ENCODE assay signal across 10 cellular contexts in genomic region chr15:65595960-65596359, GRCh38. TPM values are rescaled to one million over a fixed set of nuclear protein-coding genes. Genes with fewer than 3 reads are reported as not detected.
A peak's percentile ranks its signal among the peaks of the same experiment; 100 is the strongest.
DNase-seq lines count a peak whose midpoint lies in the region; ATAC-seq, FAIRE-seq and TF ChIP-seq lines count a peak whose summit lies in the region.
"Had no signal": no experiment of that assay in that cellular context is flagged by ENCODE, and none has a peak within 500 bp of the region (broad histone marks: within the 10 kb centered on the region; RNA-seq: fewer than 3 reads in every experiment).

No MANE protein-coding gene starts in this region.

- H2BK12ac ChIP-seq in mesenchymal stem cell (ENCODE audit: low read length in 2 of 2) = no peak overlapping the region

- peak; percentile 73 to 85; a peak in 5 of 6 replicates for ATAC-seq in A549
- ATAC-seq in foreskin keratinocyte = no peak
- ATAC-seq in HG03108 (IDR thresholded peaks at IDR 0.05; ENCODE audit: unreplicated experiment) = no peak
- ATAC-seq in GM18502 (IDR thresholded peaks at IDR 0.05; ENCODE audit: poor library complexity, unreplicated experiment) = no peak

- H3K9ac ChIP-seq in mesenchymal stem cell (ENCODE audit: low read length) = no peak overlapping the region

- DNase-seq in A549 (ENCODE audit: low read depth in 1 of 2, low spot score in 1 of 2) (peak; percentile 53 to 62), SK-MEL-5 (ENCODE audit: low read depth, low spot score) (peak; percentile 78), foreskin keratinocyte (no peak), mesenchymal stem cell (no peak)
- DNase-seq in stimulated activated naive CD4-positive, alpha-beta T cell treated with Interleukin-2 at 50 U/mL for 16 hours (lab: John Stamatoyannopoulos, UW) = no peak
- DNase-seq: GDM1 had no signal

- peak; percentile 63 for TF ChIP-seq CTCF in A549 (IDR thresholded peaks at IDR 0.05)
- peak; percentile 10; the same call in 1 of the 2 replicates for TF ChIP-seq CTCF in GM12874 (IDR thresholded peaks at IDR 0.05; ENCODE audit: insufficient read depth, low read depth, low read length)
- TF ChIP-seq CTCF in foreskin keratinocyte (conservative IDR thresholded peaks at IDR 0.05) = peak; percentile 52

- H3K9me3 ChIP-seq in A549 (no peaks in the 10 kb centered on the region), mesenchymal stem cell (ENCODE audit: control insufficient read depth, low read length) (no peaks in the 10 kb centered on the region)

- WGBS in A549 (ENCODE audit: missing lambda C conversion rate) = 52% methylated on average over 3 of the region's 3 CpGs
- WGBS in mesenchymal stem cell = 100% methylated on average over 1 of the region's 3 CpGs

- POLR2A ChIA-PET in A549 (lab: Yijun Ruan, JAX) = interaction anchor here (2.2 kb wide), 1 partner anchor 15 kb away, joined by 11 read pairs; the partner anchor contains the start of gene INTS14

- H3K4me3 ChIP-seq in A549 = no peak overlapping the region
- H3K4me3 ChIP-seq in mesenchymal stem cell (ENCODE audit: insufficient read depth in 1 of 2, low read depth in 1 of 2, low read length in 2 of 2) = no peak overlapping the region
- H3K4me3 ChIP-seq: SK-N-MC had no signal

- H2AK5ac ChIP-seq in mesenchymal stem cell (ENCODE audit: low read length, severe bottlenecking) = no peak overlapping the region

- FAIRE-seq in A549 (lab: Jason Lieb, UNC) = no peak

- H3K27me3 ChIP-seq in foreskin keratinocyte (no peaks in the 10 kb centered on the region), mesenchymal stem cell (ENCODE audit: control insufficient read depth in 1 of 2, insufficient read depth in 1 of 2, low read length in 2 of 2) (no peaks in the 10 kb centered on the region)

- TF ChIP-seq POLR2A in A549 (IDR thresholded peaks at IDR 0.05; ENCODE audit: low read length) = no peak

- H3K4me2 ChIP-seq in A549 = no peak overlapping the region
- no peak overlapping the region for H3K4me2 ChIP-seq in mesenchymal stem cell (ENCODE audit: low read length, poor library complexity, severe bottlenecking)

- H3K4ac ChIP-seq in mesenchymal stem cell (ENCODE audit: low read depth in 1 of 2, low read length in 2 of 2) = no peak overlapping the region

- no peak overlapping the region for H2BK120ac ChIP-seq in mesenchymal stem cell (ENCODE audit: low read depth, low read length)

- H3K27ac ChIP-seq in A549 (no peak overlapping the region), foreskin keratinocyte (no peak overlapping the region), mesenchymal stem cell (ENCODE audit: low read length, poor library complexity, severe bottlenecking) (no peak overlapping the region)
- H3K27ac ChIP-seq: SK-N-MC had no signal

- H3K4me1 ChIP-seq in A549 = peaks cover 13% of the 10 kb centered on the region
- no peaks in the 10 kb centered on the region for H3K4me1 ChIP-seq in foreskin keratinocyte
- no peaks in the 10 kb centered on the region for H3K4me1 ChIP-seq in mesenchymal stem cell (ENCODE audit: control insufficient read depth, insufficient read depth, low read depth, low read length)

- no peak overlapping the region for H3K18ac ChIP-seq in mesenchymal stem cell (ENCODE audit: low read depth in 1 of 2, low read length in 2 of 2)

- H2BK5ac ChIP-seq in mesenchymal stem cell (ENCODE audit: low read depth, low read length, poor library complexity, severe bottlenecking) = no peak overlapping the region

- no peak overlapping the region for H2AFZ ChIP-seq in mesenchymal stem cell (ENCODE audit: low read depth, low read length)

- peaks cover 15 to 88% of the 10 kb centered on the region in 2 experiments for H3K36me3 ChIP-seq in mesenchymal stem cell (ENCODE audit: control insufficient read depth in 1 of 2, insufficient read depth in 2 of 2, low read depth in 1 of 2, low read length in 2 of 2)

- H3K79me1 ChIP-seq in mesenchymal stem cell (replicated peaks; ENCODE audit: low read length, poor library complexity, severe bottlenecking) = peaks cover 3% of the 10 kb centered on the region

- no peak for TF ChIP-seq EP300 in A549 (IDR thresholded peaks at IDR 0.05)

- CTCF ChIA-PET in A549 (lab: Yijun Ruan, JAX) = interaction anchor here (0.5 to 4.9 kb wide), 40 partner anchors 9 to 903 kb away, joined by 3 to 43 read pairs (median 4); partner anchors contain the start of genes DIS3L, HACD3 and INTS14

- no peak overlapping the region for H3K23ac ChIP-seq in mesenchymal stem cell (ENCODE audit: low read length in 2 of 2)

- H2BK15ac ChIP-seq in mesenchymal stem cell (ENCODE audit: low read depth, poor library complexity, severe bottlenecking) = no peak overlapping the region

- peak; percentile 70 to 77 for TF ChIP-seq RAD21 in A549 (conservative IDR thresholded peaks at IDR 0.05 in 1 of 2, IDR thresholded peaks at IDR 0.05 in 1 of 2)

- no peak overlapping the region for H3K14ac ChIP-seq in mesenchymal stem cell (ENCODE audit: low read length in 2 of 2)

- H4K91ac ChIP-seq in mesenchymal stem cell (ENCODE audit: low read length) = no peak overlapping the region

- H4K8ac ChIP-seq in mesenchymal stem cell (ENCODE audit: low read length) = no peak overlapping the region

- in situ Hi-C loops in SK-MEL-5 (cut with HindIII; ENCODE audit: low pct_unique_long_range_greater_than_20kb, low sequenced_read_pairs) = no loop called here

TF ChIP-seq in A549, 52 proteins besides CTCF, POLR2A, EP300 and RAD21:
- TF ChIP-seq MAFK (IDR thresholded peaks at IDR 0.05; ENCODE audit: partially characterized antibody) = no peak
- TF ChIP-seq SMC3 (IDR thresholded peaks at IDR 0.05) = peak; percentile 58
TF ChIP-seq in A549: peak in this region for 1.

RNA-seq across cellular contexts. Expression of gene INTS14, which starts 15.0 kb away (rescaled TPM):
- polyA plus RNA-seq in A549 (2011; rRNA removed) (81.4 and 82.1 TPM in 2 replicates), A549 (2017; fragmentation: RNase III; extraction: RNeasy Plus Mini Kit Qiagen cat#74134 plus additional on column Dnase treatment) (36.6 to 40.0 TPM (median 38.1 TPM) in 3 replicates), foreskin keratinocyte (21.9 and 27.2 TPM in 2 replicates)
- polyA plus RNA-seq in A549 (2012; cell fraction: cytosol; rRNA removed) = 41.1 and 47.1 TPM in 2 replicates
- polyA plus RNA-seq in A549 (2012; cell fraction: nucleus; rRNA removed) = 41.1 and 51.9 TPM in 2 replicates
- 56.3 and 68.0 TPM in 2 replicates for polyA minus RNA-seq in A549 (2011; rRNA and poly(A)+ RNA removed)
- 24.7 and 27.3 TPM in 2 replicates for total RNA-seq in SK-MEL-5 (2014; rRNA removed; shearing (Covaris generic))
- 40.9 and 44.8 TPM in 2 replicates for polyA plus RNA-seq in SK-MEL-5 (2015; cell fraction: cytosol; rRNA removed)
- 74.6 and 78.7 TPM in 2 replicates for polyA plus RNA-seq in SK-MEL-5 (2015; cell fraction: nucleus; rRNA removed)
- total RNA-seq in foreskin keratinocyte = 35.8 and 40.5 TPM in 2 replicates
- 22.2 TPM for polyA plus RNA-seq in mesenchymal stem cell (2013, experiment 1 of 2)
- 22.1 TPM for polyA plus RNA-seq in mesenchymal stem cell (2013, experiment 2 of 2)

RNA-seq across cellular contexts. Expression of gene SLC24A1, which starts 25.8 kb away (rescaled TPM):
- polyA plus RNA-seq in A549 (2011; rRNA removed) = 6.8 and 7.0 TPM in 2 replicates
- 1.7 and 2.4 TPM in 2 replicates for polyA plus RNA-seq in A549 (2012; cell fraction: cytosol; rRNA removed)
- 1.9 and 2.1 TPM in 2 replicates for polyA plus RNA-seq in A549 (2012; cell fraction: nucleus; rRNA removed)
- 5.2 to 6.4 TPM (median 5.9 TPM) in 3 replicates for polyA plus RNA-seq in A549 (2017; fragmentation: RNase III; extraction: RNeasy Plus Mini Kit Qiagen cat#74134 plus additional on column Dnase treatment)
- 8.6 and 8.7 TPM in 2 replicates for polyA minus RNA-seq in A549 (2011; rRNA and poly(A)+ RNA removed)
- 7.0 and 7.4 TPM in 2 replicates for total RNA-seq in SK-MEL-5 (2014; rRNA removed; shearing (Covaris generic))
- 8.6 and 22.0 TPM in 2 replicates for polyA plus RNA-seq in SK-MEL-5 (2015; cell fraction: cytosol; rRNA removed)
- 7.7 and 8.0 TPM in 2 replicates for polyA plus RNA-seq in SK-MEL-5 (2015; cell fraction: nucleus; rRNA removed)
- 6.5 and 7.5 TPM in 2 replicates for total RNA-seq in foreskin keratinocyte
- 2.5 and 2.6 TPM in 2 replicates for polyA plus RNA-seq in foreskin keratinocyte
- 6.1 TPM for polyA plus RNA-seq in mesenchymal stem cell (2013, experiment 1 of 2)
- polyA plus RNA-seq in mesenchymal stem cell (2013, experiment 2 of 2) = 5.1 TPM

Comparison
In these comparisons a context has a peak if more than half of its experiments do, and no peak if none do; other contexts are left out.
1. ATAC-seq: peak in A549 (2 of 2); none in foreskin keratinocyte (single experiment), HG03108 (single experiment) and GM18502 (single experiment).
2. DNase-seq: peak in A549 (2 of 2) and SK-MEL-5 (single experiment); none in foreskin keratinocyte (0 of 2), stimulated activated naive CD4-positive, alpha-beta T cell treated with Interleukin-2 at 50 U/mL for 16 hours (single experiment) and mesenchymal stem cell (single experiment).
3. CTCF ChIP-seq: peak in every context shown above with its lines; median percentile 63 in A549; 52 in foreskin keratinocyte; 10 in GM12874.